Comparison of ENCODE assay signal across 22 cellular contexts in the genomic region with DNA sequence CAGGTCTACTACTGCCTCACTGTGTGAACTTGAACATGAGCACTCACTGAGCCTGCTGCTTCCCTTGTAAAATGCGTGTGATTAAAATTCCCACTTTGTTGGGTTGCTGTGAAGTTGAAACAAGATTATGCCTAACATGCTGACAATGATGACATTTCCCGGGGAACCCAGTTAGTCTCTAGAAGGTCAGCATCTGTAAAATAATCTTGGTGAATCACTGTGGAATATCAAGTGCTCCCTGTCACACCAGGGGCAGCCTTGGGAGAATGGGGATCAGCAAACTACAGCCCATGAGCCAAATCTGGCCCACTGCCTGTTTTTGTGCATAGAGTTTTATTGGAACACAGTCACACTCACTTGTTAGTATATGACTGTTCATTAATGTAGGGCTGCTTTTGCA.
DNase-seq lines count a peak whose midpoint lies in the region; ATAC-seq, FAIRE-seq and TF ChIP-seq lines count a peak whose summit lies in the region.
"Had no signal": no experiment of that assay in that cellular context is flagged by ENCODE, and none has a peak within 500 bp of the region (broad histone marks: within the 10 kb centered on the region; RNA-seq: fewer than 3 reads in every experiment).

No MANE protein-coding gene starts in this region.

- H4K91ac ChIP-seq in H1 (replicated peaks; ENCODE audit: insufficient read length, low read length), result no peak overlapping the region

- no peak overlapping the region for H4K5ac ChIP-seq in H1 (ENCODE audit: insufficient read length, low read depth, low read length)

- no peak for TF ChIP-seq POLR2A in H1 (IDR thresholded peaks at IDR 0.05; ENCODE audit: control extremely low read depth in 1 of 2, low read depth in 2 of 2, low read length in 2 of 2)

- H3K4me1 ChIP-seq in HEK293 (ENCODE audit: control insufficient read depth, insufficient read depth, low read length) (no peaks in the 10 kb centered on the region), H1 (replicated peaks in 1 of 4; ENCODE audit: control insufficient read depth in 3 of 4, insufficient read depth in 4 of 4, low read length in 3 of 4) (no peaks in the 10 kb centered on the region), neural progenitor cell (no peaks in the 10 kb centered on the region)
- H3K4me1 ChIP-seq: Caco-2 had no signal

- no peak for TF ChIP-seq EP300 in H1 (IDR thresholded peaks at IDR 0.05; ENCODE audit: borderline replicate concordance in 1 of 2, low read depth in 2 of 2, low read length in 2 of 2)

- no peak overlapping the region for H3K56ac ChIP-seq in H1 (replicated peaks; ENCODE audit: insufficient read length, low read depth, low read length)

- FAIRE-seq in H1 (lab: Jason Lieb, UNC) (peak; percentile 13), urothelium cell line (lab: Jason Lieb, UNC) (peak; percentile 95)
- FAIRE-seq: A204.1, G401.6, GM12892 had no signal

- no peak for ATAC-seq in GM21423 (IDR thresholded peaks at IDR 0.05; ENCODE audit: unreplicated experiment)
- ATAC-seq: CD8-positive, alpha-beta T cell had no signal

- H2AFZ ChIP-seq in H1 (ENCODE audit: low read length), result 0 out of 2 replicates have a peak overlapping the region, but pooled peaks have one; percentile 34
- H2AFZ ChIP-seq in neural progenitor cell (replicated peaks), result no peak overlapping the region

- H3K4me2 ChIP-seq in H1 (ENCODE audit: insufficient read depth in 1 of 2, low read depth in 2 of 2, low read length in 2 of 2) (no peak overlapping the region), neural progenitor cell (no peak overlapping the region)
- H3K4me2 ChIP-seq: BLaER1 had no signal

- no peak overlapping the region for H2BK15ac ChIP-seq in H1 (ENCODE audit: low read length)

- no peak overlapping the region for H3K9ac ChIP-seq in H1 (replicated peaks in 1 of 4; ENCODE audit: extremely low read depth in 1 of 4, low read depth in 3 of 4, low read length in 3 of 4)
- H3K9ac ChIP-seq in neural progenitor cell, result no peak overlapping the region
- H3K9ac ChIP-seq: BLaER1 had no signal

- H2BK120ac ChIP-seq in H1 (replicated peaks; ENCODE audit: low read depth, low read length), result no peak overlapping the region

- no peaks in the 10 kb centered on the region for H3K79me1 ChIP-seq in H1 (ENCODE audit: low read depth, low read length)

- POLR2A ChIA-PET in HEK293 (lab: Yijun Ruan, JAX) (no interaction called here), H1 (lab: Charles Lee; ENCODE audit: partially characterized antibody) (interaction anchor here (1.1 kb wide), 1 partner anchor 12 kb away, joined by 4 read pairs; no protein-coding TSS in a partner anchor)

- no peak overlapping the region for H3K4ac ChIP-seq in H1 (replicated peaks; ENCODE audit: insufficient read length, low read depth, low read length)

- no peaks in the 10 kb centered on the region for H3F3A ChIP-seq in neural progenitor cell (ENCODE audit: low read depth)

- no peak for TF ChIP-seq RAD21 in H1 (IDR thresholded peaks at IDR 0.05 in 1 of 2, conservative IDR thresholded peaks at IDR 0.05 in 1 of 2; ENCODE audit: low read depth in 2 of 2, low read length in 2 of 2)

- no peak overlapping the region for H4K8ac ChIP-seq in H1 (ENCODE audit: extremely low read depth, insufficient read depth, low read length)

- H3K79me2 ChIP-seq in H1 (ENCODE audit: control insufficient read depth in 1 of 2, insufficient read depth in 2 of 2, low read length in 2 of 2) (no peaks in the 10 kb centered on the region), neural progenitor cell (ENCODE audit: low read depth) (no peaks in the 10 kb centered on the region)

- H3K4me3 Mint-ChIP-seq in neural progenitor cell, result no peak overlapping the region
- H3K4me3 Mint-ChIP-seq: B cell; CD4-positive, CD25-positive, alpha-beta regulatory T cell; CD8-positive, alpha-beta T cell had no signal

- H3K9me3 ChIP-seq in HEK293 (ENCODE audit: control insufficient read depth, insufficient read depth, low read depth, low read length) (no peaks in the 10 kb centered on the region), H1 (ENCODE audit: insufficient read depth in 2 of 2, low read depth in 1 of 2, low read length in 1 of 2) (no peaks in the 10 kb centered on the region), neural progenitor cell (ENCODE audit: low read depth) (no peaks in the 10 kb centered on the region)
- H3K9me3 ChIP-seq: Caco-2 had no signal

- 87% methylated on average over 2 of the region's 2 CpGs; no CpG with 5 or more reads in 1 of the 2 experiments for WGBS in H1 (ENCODE audit: extremely low coverage in 1 of 2, insufficient coverage in 1 of 2, insufficient read length in 1 of 2, insufficient replicate concordance in 2 of 2, low coverage in 1 of 2, low lambda C conversion rate in 2 of 2, missing lambda C conversion rate in 1 of 2), 2 experiments

- no peak for DNase-seq in H1 (ENCODE audit: low read depth in 1 of 2, low spot score in 2 of 2)
- no peak for DNase-seq in neural progenitor cell (ENCODE audit: low spot score)
- no peak for DNase-seq in urothelium cell line (ENCODE audit: low spot score)
- no peak for DNase-seq in NCI-H146 (lab: John Stamatoyannopoulos, UW)
- no peak for DNase-seq in germinal center (ENCODE audit: low spot score)
- DNase-seq: Caco-2; CD4-positive, CD25-positive, alpha-beta regulatory T cell; CD8-positive, alpha-beta T cell; DMS153; DND-41; GOT3; H7; HCEC 1CT had no signal

- no peak overlapping the region for H2BK20ac ChIP-seq in H1 (ENCODE audit: low read length)

- H3K18ac ChIP-seq in H1 (ENCODE audit: extremely low read depth, low read length), result no peak overlapping the region

- TF ChIP-seq CTCF in HEK293 (tag by site-specific recombination; IDR thresholded peaks at IDR 0.05) (no peak), H1 (IDR thresholded peaks at IDR 0.05; ENCODE audit: control extremely low read depth in 1 of 3, insufficient read depth in 1 of 3, low read depth in 1 of 3, low read length in 3 of 3) (no peak), neural progenitor cell (IDR thresholded peaks at IDR 0.05) (no peak)

- no peak overlapping the region for H3K14ac ChIP-seq in H1 (ENCODE audit: insufficient read length)

- H3K27ac ChIP-seq in HEK293 (ENCODE audit: extremely low read depth, low read depth, low read length), result no peak overlapping the region
- H3K27ac ChIP-seq in H1 (ENCODE audit: low read depth, low read length), result no peak overlapping the region
- no peak overlapping the region for H3K27ac ChIP-seq in neural progenitor cell
- H3K27ac ChIP-seq: 22Rv1, BLaER1, C4-2B had no signal

- peaks cover 8% of the 10 kb centered on the region for H3K4me1 Mint-ChIP-seq in neural progenitor cell
- H3K4me1 Mint-ChIP-seq: B cell; CD4-positive, CD25-positive, alpha-beta regulatory T cell had no signal

- no peaks in the 10 kb centered on the region for H3K36me3 Mint-ChIP-seq in neural progenitor cell
- H3K36me3 Mint-ChIP-seq: CD4-positive, CD25-positive, alpha-beta regulatory T cell; CD8-positive, alpha-beta T cell had no signal

- H3K27me3 ChIP-seq in H1 (replicated peaks in 1 of 4; ENCODE audit: control insufficient read depth in 3 of 4, extremely low read depth in 1 of 4, insufficient read depth in 3 of 4, low read length in 3 of 4), result no peaks in the 10 kb centered on the region
- H3K27me3 ChIP-seq in neural progenitor cell, result no peaks in the 10 kb centered on the region
- H3K27me3 ChIP-seq: BLaER1 had no signal

- no peak overlapping the region for H2BK5ac ChIP-seq in H1 (ENCODE audit: low read depth, low read length)

- H3K27me3 Mint-ChIP-seq in neural progenitor cell (ENCODE audit: insufficient read depth, low read depth), result peaks cover 9% of the 10 kb centered on the region
- H3K27me3 Mint-ChIP-seq: B cell; CD4-positive, CD25-positive, alpha-beta regulatory T cell had no signal

- no peak overlapping the region for H2BK12ac ChIP-seq in H1 (ENCODE audit: low read depth, low read length)

- H3K23me2 ChIP-seq in H1 (ENCODE audit: low read depth, low read length), result peaks cover 5% of the 10 kb centered on the region; the same call in 1 of the 2 replicates

- H2AK5ac ChIP-seq in H1 (ENCODE audit: low read depth, low read length), result no peak overlapping the region; the same call in 1 of the 2 replicates

- H3K23ac ChIP-seq in H1 (ENCODE audit: insufficient read length), result no peak overlapping the region

- peak overlapping the region; percentile 58 for H3K27ac Mint-ChIP-seq in neural progenitor cell
- H3K27ac Mint-ChIP-seq: B cell; CD4-positive, CD25-positive, alpha-beta regulatory T cell; CD8-positive, alpha-beta T cell had no signal

- CTCF ChIA-PET in HEK293 (lab: Yijun Ruan, JAX), result no interaction called here
- CTCF ChIA-PET in H1 (lab: Charles Lee; ENCODE audit: partially characterized antibody), result no interaction called here

- H4K20me1 ChIP-seq in H1 (replicated peaks in 1 of 2; ENCODE audit: control insufficient read depth in 1 of 2, insufficient read depth in 2 of 2, low read length in 2 of 2), result no peaks in the 10 kb centered on the region
- H4K20me1 ChIP-seq in neural progenitor cell (ENCODE audit: low read depth), result no peaks in the 10 kb centered on the region
- H4K20me1 ChIP-seq: BLaER1 had no signal

- H3K4me3 ChIP-seq in HEK293 (ENCODE audit: low read depth, low read length), result no peak overlapping the region
- H3K4me3 ChIP-seq in H1 (ENCODE audit: extremely low read depth in 1 of 4, insufficient read depth in 2 of 4, low read depth in 3 of 4, low read length in 4 of 4), result no peak overlapping the region
- H3K4me3 ChIP-seq in neural progenitor cell, result no peak overlapping the region
- H3K4me3 ChIP-seq: BLaER1 had no signal

- H3K36me3 ChIP-seq in HEK293 (ENCODE audit: control insufficient read depth in 2 of 2, insufficient read depth in 1 of 2, low read length in 2 of 2) (no peaks in the 10 kb centered on the region), H1 (ENCODE audit: control insufficient read depth in 2 of 4, insufficient read depth in 4 of 4, low read length in 3 of 4) (no peaks in the 10 kb centered on the region), neural progenitor cell (no peaks in the 10 kb centered on the region)
- H3K36me3 ChIP-seq: BLaER1 had no signal

- no peaks in the 10 kb centered on the region for H3K9me3 Mint-ChIP-seq in neural progenitor cell
- H3K9me3 Mint-ChIP-seq: CD8-positive, alpha-beta T cell had no signal

TF ChIP-seq in HEK293, 187 proteins besides CTCF, POLR2A, EP300 and RAD21:
- TF ChIP-seq SCRT1 (tag by site-specific recombination; IDR thresholded peaks at IDR 0.05; ENCODE audit: borderline replicate concordance) (no peak), ZNF423 (tag by site-specific recombination; IDR thresholded peaks at IDR 0.05) (no peak), ZIC2 (tag by site-specific recombination; IDR thresholded peaks at IDR 0.05) (peak; percentile 92), ZNF114 (tag by site-specific recombination; IDR thresholded peaks at IDR 0.05) (no peak)

TF ChIP-seq in H1, 55 proteins besides CTCF, POLR2A, EP300 and RAD21 (continues in another document):
- no peak for TF ChIP-seq ZNF274 (IDR thresholded peaks at IDR 0.05; ENCODE audit: borderline replicate concordance, extremely low read depth, low read length)
- TF ChIP-seq SIX5 (IDR thresholded peaks at IDR 0.05; ENCODE audit: low read depth, low read length), result no peak
- no peak for TF ChIP-seq ATF3 (IDR thresholded peaks at IDR 0.05; ENCODE audit: insufficient read depth, low read depth, low read length)
- no peak for TF ChIP-seq SUZ12 (IDR thresholded peaks at IDR 0.05; ENCODE audit: low read length)
